ENCODE assay signal across 8 cellular contexts in the genomic region with DNA sequence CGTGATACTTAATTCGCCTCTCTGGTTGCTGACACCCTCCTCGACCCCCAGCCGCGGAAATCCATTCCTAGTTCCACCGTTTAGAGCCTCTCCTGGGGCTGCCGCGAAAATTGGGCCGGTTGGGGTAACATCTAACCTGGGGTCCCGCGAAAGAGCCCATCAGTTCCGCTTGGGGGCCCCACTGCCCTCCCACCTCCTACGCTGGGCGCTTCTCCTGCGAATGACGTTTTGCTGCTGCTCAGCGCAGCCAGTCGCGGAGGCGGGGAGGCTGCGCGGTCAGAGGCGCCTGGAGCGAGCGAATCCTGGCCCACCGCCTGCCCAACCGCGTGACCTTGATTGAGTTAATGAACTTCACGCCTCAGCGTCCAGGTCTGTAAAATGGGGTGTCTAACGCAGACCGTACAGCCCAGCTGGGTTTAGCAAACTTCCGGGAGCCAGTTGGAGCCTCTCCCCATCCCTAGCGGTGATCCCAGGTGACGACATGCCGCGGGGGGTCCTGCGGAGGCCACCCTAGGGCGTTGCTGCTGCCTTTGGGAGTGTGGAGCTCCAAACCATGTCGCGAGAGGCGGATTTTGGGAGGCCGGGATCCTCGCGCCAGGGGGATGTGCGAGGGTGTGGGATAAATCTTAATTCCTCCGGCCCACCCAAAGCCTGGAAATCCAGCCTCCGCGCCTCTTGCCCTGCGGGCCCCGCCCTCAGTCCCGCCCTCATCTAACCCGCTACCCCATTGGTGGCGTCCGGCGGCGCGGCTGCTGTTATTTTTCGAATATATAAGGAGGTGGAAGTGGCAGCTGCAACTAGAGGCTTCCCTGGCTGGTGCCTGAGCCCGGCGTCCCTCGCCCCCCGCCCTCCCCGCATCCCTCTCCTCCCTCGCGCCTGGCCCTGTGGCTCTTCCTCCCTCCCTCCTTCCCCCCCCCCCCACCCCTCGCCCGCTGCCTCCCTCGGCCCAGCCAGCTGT. TPM values are rescaled to one million over a fixed set of nuclear protein-coding genes. Genes with fewer than 3 reads are reported as not detected.
DNase-seq lines count a peak whose midpoint lies in the region; ATAC-seq and TF ChIP-seq lines count a peak whose summit lies in the region.

A gene (plus strand): TSS at position 800 of the 958 bp plus-strand sequence. CDS start 222 bp downstream, outside the sequence.

- H3K36me3 ChIP-seq in kidney epithelial cell (ENCODE audit: control insufficient read depth, insufficient read depth, low read length) = no peaks in the 10 kb centered on the region

- TF ChIP-seq POLR2A in GM19193 (IDR thresholded peaks at IDR 0.05; ENCODE audit: extremely low read depth, insufficient read depth, insufficient read length) = peak; percentile 66

- peak; percentile 34 for TF ChIP-seq CTCF in kidney epithelial cell (IDR thresholded peaks at IDR 0.05; ENCODE audit: insufficient read depth, low read length, poor library complexity, severe bottlenecking)

- DNase-seq in AML-193 (lab: John Stamatoyannopoulos, UW) (peak; percentile 70 to 89), NCI-H510A (lab: John Stamatoyannopoulos, UW) (peak; percentile 97), cerebellar cortex (ENCODE audit: low spot score) (peak; percentile 87), kidney epithelial cell (ENCODE audit: low read depth) (no peak)
- peak; percentile 83 for DNase-seq in activated CD4-positive, CD25-positive, alpha-beta regulatory T cell treated with anti-CD3 and anti-CD28 coated beads, Interleukin-2, amount 50 U/mL, for 72 hours
- peak; percentile 72 to 74 for DNase-seq in stimulated activated CD4-positive, alpha-beta T cell treated with anti-CD3 and anti-CD28 coated beads, Interleukin-1b, Interleukin-23, amount 100 ng/mL, for 1 hour (ENCODE audit: low read depth in 2 of 2)

- no peaks in the 10 kb centered on the region for H3K27me3 ChIP-seq in kidney epithelial cell (ENCODE audit: control insufficient read depth, insufficient read depth, low read length)

- peak; percentile 65 for ATAC-seq in HG03442 (IDR thresholded peaks at IDR 0.05; ENCODE audit: unreplicated experiment)

- peak within 1 kb of the TSS; percentile 83 for H3K4me3 ChIP-seq in kidney epithelial cell (ENCODE audit: low read depth, low read length)

RNA-seq across cellular contexts. Expression of the gene that starts here (rescaled TPM):
- 8.3 and 13.0 TPM in 2 replicates for total RNA-seq in kidney epithelial cell
